21 cellular contexts compared by ENCODE assay signal in genomic region chr2:195709901-195710300, GRCh38. TPM values are rescaled to one million over a fixed set of nuclear protein-coding genes. Genes with fewer than 3 reads are reported as not detected.
DNase-seq lines count a peak whose midpoint lies in the region; ATAC-seq, FAIRE-seq and TF ChIP-seq lines count a peak whose summit lies in the region.
"Had no signal": no experiment of that assay in that cellular context is flagged by ENCODE, and none has a peak within 500 bp of the region (broad histone marks: within the 10 kb centered on the region; RNA-seq: fewer than 3 reads in every experiment).

No MANE protein-coding gene starts in this region.

- TF ChIP-seq POLR2A in A549 (IDR thresholded peaks at IDR 0.05; ENCODE audit: low read length), result no peak

- H3K4me2 ChIP-seq in A549, result 0 out of 3 replicates have a peak overlapping the region, but pooled peaks have one; percentile 7
- H3K4me2 ChIP-seq: BLaER1 treated with 17β-estradiol and CSF1 and Interleukin-3, amounts not matched to agents 10 nM and 100 nM had no signal

- no peaks in the 10 kb centered on the region for H3K27me3 ChIP-seq in adipocyte (replicated peaks; ENCODE audit: control insufficient read depth, insufficient read depth, low read length)
- H3K27me3 ChIP-seq: BLaER1 treated with 17β-estradiol and CSF1 and Interleukin-3, amounts not matched to agents 10 nM and 100 nM had no signal

- POLR2A ChIA-PET in A549 (lab: Yijun Ruan, JAX), result no interaction called here

- TF ChIP-seq CTCF in A549 (IDR thresholded peaks at IDR 0.05), result no peak
- TF ChIP-seq CTCF in fibroblast of mammary gland (conservative IDR thresholded peaks at IDR 0.05; ENCODE audit: control insufficient read depth, insufficient read depth, low read depth, low read length), result no peak

- no peak for TF ChIP-seq RAD21 in A549 (conservative IDR thresholded peaks at IDR 0.05 in 1 of 2, IDR thresholded peaks at IDR 0.05 in 1 of 2)

- no peak overlapping the region for H3K9ac ChIP-seq in adipocyte (ENCODE audit: low read length)
- H3K9ac ChIP-seq: BLaER1 treated with 17β-estradiol and CSF1 and Interleukin-3, amounts not matched to agents 10 nM and 100 nM had no signal

- no peak for TF ChIP-seq EP300 in A549 (IDR thresholded peaks at IDR 0.05)

- DNase-seq in A549 (ENCODE audit: low read depth in 1 of 2, low spot score in 1 of 2) (no peak), GM18507 (ENCODE audit: extremely low spot score, insufficient read length, low read depth) (no peak), adipocyte (ENCODE audit: low read depth) (peak; percentile 3), fibroblast of mammary gland (ENCODE audit: low read depth) (peak; percentile 20), T-helper 2 cell (no peak), NOMO-1 (lab: John Stamatoyannopoulos, UW; ENCODE audit: unreplicated experiment in 2 of 2) (no peak), iPS-NIHi11 (ENCODE audit: low spot score) (no peak), activated T-cell treated with anti-CD3 and anti-CD28 coated beads for 4 hours (no peak)
- DNase-seq: CD8-positive, alpha-beta T cell; DMS53; H7; NCI-H1105; NCI-H2081; NCI-H2171 treated with DMSO at 0.1 percent for 48 hours; NCI-H446 treated with DMSO at 0.1 percent for 48 hours; NCI-H748 treated with DMSO at 0.1 percent for 48 hours; NK-92 treated with Interleukin-12 subunit alpha and Interleukin-12 subunit beta, amount 100 ng/mL, for 24 hours; SHP77 treated with DMSO at 0.1 percent for 48 hours had no signal

- FAIRE-seq in A549 (lab: Jason Lieb, UNC) (no peak), GM18507 (lab: Jason Lieb, UNC) (peak; percentile 12)
- FAIRE-seq: A204.1, GM12892 had no signal

- H3K36me3 ChIP-seq in adipocyte (ENCODE audit: control insufficient read depth, insufficient read depth, low read length, severe bottlenecking), result peaks cover 11% of the 10 kb centered on the region

- H3K9me3 ChIP-seq in A549 (no peaks in the 10 kb centered on the region), adipocyte (ENCODE audit: control insufficient read depth, low read length) (no peaks in the 10 kb centered on the region)

- no peak overlapping the region for H3K4me3 ChIP-seq in A549
- H3K4me3 ChIP-seq in adipocyte (ENCODE audit: low read length), result no peak overlapping the region
- H3K4me3 ChIP-seq in fibroblast of mammary gland (ENCODE audit: control insufficient read depth, low read depth, low read length), result no peak overlapping the region
- H3K4me3 ChIP-seq: BLaER1 treated with 17β-estradiol and CSF1 and Interleukin-3, amounts not matched to agents 10 nM and 100 nM had no signal

- CTCF ChIA-PET in A549 (lab: Yijun Ruan, JAX), result no interaction called here

- H3K4me1 ChIP-seq in A549, result peaks cover 23% of the 10 kb centered on the region
- H3K4me1 ChIP-seq in adipocyte (ENCODE audit: control insufficient read depth, insufficient read depth, low read length), result peaks cover 5% of the 10 kb centered on the region

- H3K27ac ChIP-seq in A549, result no peak overlapping the region
- H3K27ac ChIP-seq: BLaER1 treated with 17β-estradiol and CSF1 and Interleukin-3, amounts not matched to agents 10 nM and 100 nM had no signal

- WGBS in A549 (ENCODE audit: missing lambda C conversion rate), result 89% methylated on average over 1 of the region's 1 CpG

- ATAC-seq in A549, result no peak
- ATAC-seq: CD8-positive, alpha-beta T cell had no signal

TF ChIP-seq in A549, 52 proteins besides CTCF, POLR2A, EP300 and RAD21:
- TF ChIP-seq CEBPB (IDR thresholded peaks at IDR 0.05), result no peak
- TF ChIP-seq ZNF302 (CRISPR knock-in tag; IDR thresholded peaks at IDR 0.05), result no peak
- TF ChIP-seq HOXA7 (CRISPR knock-in tag; IDR thresholded peaks at IDR 0.05), result no peak
- TF ChIP-seq E2F6 (IDR thresholded peaks at IDR 0.05; ENCODE audit: borderline replicate concordance, low read depth), result no peak
- no peak for TF ChIP-seq ZC3H11A (IDR thresholded peaks at IDR 0.05)
- TF ChIP-seq POLR2AphosphoS2 (conservative IDR thresholded peaks at IDR 0.05; ENCODE audit: low read length), result no peak
- TF ChIP-seq RCOR1 (IDR thresholded peaks at IDR 0.05; ENCODE audit: low read depth, low read length), result no peak
- no peak for TF ChIP-seq REST (IDR thresholded peaks at IDR 0.05)
- TF ChIP-seq NR3C1 (IDR thresholded peaks at IDR 0.05), result no peak
- TF ChIP-seq PBX3 (IDR thresholded peaks at IDR 0.05), result no peak
- TF ChIP-seq KDM5A (IDR thresholded peaks at IDR 0.05), result no peak
- no peak for TF ChIP-seq USF2 (IDR thresholded peaks at IDR 0.05)
- TF ChIP-seq ESRRA (IDR thresholded peaks at IDR 0.05; ENCODE audit: borderline replicate concordance, low read length), result no peak
- no peak for TF ChIP-seq NFE2L2 (conservative IDR thresholded peaks at IDR 0.05; ENCODE audit: low read length)
- TF ChIP-seq BCL3 (IDR thresholded peaks at IDR 0.05), result no peak
- no peak for TF ChIP-seq PHF8 (IDR thresholded peaks at IDR 0.05; ENCODE audit: borderline replicate concordance, low read depth)
- TF ChIP-seq EHF (CRISPR knock-in tag; IDR thresholded peaks at IDR 0.05), result no peak
- TF ChIP-seq ZSCAN20 (CRISPR knock-in tag; IDR thresholded peaks at IDR 0.05), result no peak
- TF ChIP-seq TP53 (CRISPR knock-in tag; IDR thresholded peaks at IDR 0.05), result no peak
- TF ChIP-seq HOXB13 (CRISPR knock-in tag; IDR thresholded peaks at IDR 0.05; ENCODE audit: low read depth), result no peak

RNA-seq across cellular contexts. Expression of gene SLC39A10, which starts 52.9 kb away (rescaled TPM):
- polyA plus RNA-seq in A549 (2011; rRNA removed), result 34.2 and 42.6 TPM in 2 replicates
- 6.6 and 7.1 TPM in 2 replicates for polyA plus RNA-seq in A549 (2012; cell fraction: cytosol; rRNA removed)
- 8.0 and 10.7 TPM in 2 replicates for polyA plus RNA-seq in A549 (2012; cell fraction: nucleus; rRNA removed)
- polyA plus RNA-seq in A549 (2017; fragmentation: RNase III; extraction: RNeasy Plus Mini Kit Qiagen cat#74134 plus additional on column Dnase treatment), result 33.9 to 38.4 TPM (median 36.2 TPM) in 3 replicates
- polyA minus RNA-seq in A549 (2011; rRNA and poly(A)+ RNA removed), result 46.6 and 53.4 TPM in 2 replicates

Comparison
In these comparisons a context has a peak if more than half of its experiments do, and no peak if none do; other contexts are left out.
1. DNase-seq: peak in adipocyte (single experiment) and fibroblast of mammary gland (single experiment); none in A549 (0 of 2), GM18507 (single experiment), T-helper 2 cell (0 of 5), NOMO-1 (0 of 2), iPS-NIHi11 (single experiment) and activated T-cell treated with anti-CD3 and anti-CD28 coated beads for 4 hours (single experiment).